ENCODE assay signal across 1 cellular context in genomic region chr5:69334793-69335268, GRCh38.
TF ChIP-seq lines count a peak whose summit lies in the region.

No MANE protein-coding gene starts in this region.

TF ChIP-seq in GM12878, 131 proteins besides CTCF, POLR2A, EP300 and RAD21 (continued from another document):
- TF ChIP-seq ZNF592 (IDR thresholded peaks at IDR 0.05), result no peak
- no peak for TF ChIP-seq ZZZ3 (IDR thresholded peaks at IDR 0.05; ENCODE audit: control insufficient read depth, insufficient read length, low read depth)
- TF ChIP-seq MEF2A (IDR thresholded peaks at IDR 0.05; ENCODE audit: insufficient read depth, low read depth, low read length), result no peak
